Comparison of ENCODE assay signal across 10 cellular contexts in the genomic region with DNA sequence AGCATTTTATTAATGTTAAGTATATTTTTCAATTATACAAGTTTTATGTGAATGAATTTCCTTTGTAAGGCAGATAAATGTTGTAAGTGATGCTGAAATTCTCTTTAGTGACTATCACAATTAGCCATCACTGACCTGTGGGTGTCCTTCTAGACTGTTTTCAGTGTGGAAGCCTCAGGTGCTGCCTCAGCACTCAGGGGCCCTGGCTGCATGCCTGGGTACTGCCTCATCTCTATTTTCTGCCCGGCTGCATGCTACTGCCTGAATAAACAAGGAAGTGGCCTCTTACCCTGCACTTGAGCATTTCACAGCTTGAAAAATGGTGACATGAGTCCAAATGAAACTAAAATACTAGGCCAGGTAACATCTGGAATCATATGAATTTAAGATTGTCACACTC.
DNase-seq lines count a peak whose midpoint lies in the region; ATAC-seq and TF ChIP-seq lines count a peak whose summit lies in the region.
"Had no signal": no experiment of that assay in that cellular context is flagged by ENCODE, and none has a peak within 500 bp of the region (broad histone marks: within the 10 kb centered on the region; RNA-seq: fewer than 3 reads in every experiment).

No MANE protein-coding gene starts in this region.

- no peaks in the 10 kb centered on the region for H3K79me2 ChIP-seq in hepatocyte

- H3K27ac Mint-ChIP-seq in activated naive CD4-positive, alpha-beta T cell treated with anti-CD3 and anti-CD28 coated beads, Interleukin-2, amount 50 U/mL, for 72 hours = no peak overlapping the region
- H3K27ac Mint-ChIP-seq: CD4-positive, CD25-positive, alpha-beta regulatory T cell had no signal

- no peaks in the 10 kb centered on the region for H3K9me2 ChIP-seq in hepatocyte (replicated peaks; ENCODE audit: insufficient read depth)

- DNase-seq in MG63 (peak; percentile 36), NCI-H510A treated with DMSO at 0.1 percent for 48 hours (lab: John Stamatoyannopoulos, UW) (peak; percentile 98), hepatocyte (ENCODE audit: low spot score) (peak; percentile 58), pons (ENCODE audit: low spot score) (peak; percentile 75), tibial artery (no peak)
- DNase-seq in activated naive CD4-positive, alpha-beta T cell treated with anti-CD3 and anti-CD28 coated beads, Interleukin-2, amount 50 U/mL, for 72 hours (ENCODE audit: low spot score in 2 of 2) = no peak
- DNase-seq: CD4-positive, CD25-positive, alpha-beta regulatory T cell had no signal

- no peak overlapping the region for H3K4me3 ChIP-seq in MG63
- H3K4me3 ChIP-seq in hepatocyte = no peak overlapping the region
- H3K4me3 ChIP-seq in tibial artery = no peak overlapping the region
- H3K4me3 ChIP-seq: GM12878 had no signal

- H3K9me3 Mint-ChIP-seq in activated naive CD4-positive, alpha-beta T cell treated with anti-CD3 and anti-CD28 coated beads, Interleukin-2, amount 50 U/mL, for 72 hours = peaks cover 0 to 5% of the 10 kb centered on the region in 2 donors

- ATAC-seq in HG03175 (IDR thresholded peaks at IDR 0.05; ENCODE audit: unreplicated experiment) (no peak), HG03342 (IDR thresholded peaks at IDR 0.05; ENCODE audit: unreplicated experiment) (no peak)
- no peak for ATAC-seq in activated naive CD4-positive, alpha-beta T cell treated with anti-CD3 and anti-CD28 coated beads, Interleukin-2, amount 50 U/mL, for 72 hours
- ATAC-seq: GM12878 had no signal

- no peaks in the 10 kb centered on the region for H3K27me3 ChIP-seq in MG63
- H3K27me3 ChIP-seq in hepatocyte = no peaks in the 10 kb centered on the region
- no peaks in the 10 kb centered on the region for H3K27me3 ChIP-seq in tibial artery

- no peaks in the 10 kb centered on the region for H3K36me3 Mint-ChIP-seq in activated naive CD4-positive, alpha-beta T cell treated with anti-CD3 and anti-CD28 coated beads, Interleukin-2, amount 50 U/mL, for 72 hours
- H3K36me3 Mint-ChIP-seq: CD4-positive, CD25-positive, alpha-beta regulatory T cell had no signal

- H3K4me2 ChIP-seq in hepatocyte = no peak overlapping the region

- 39% methylated on average over 1 of the region's 1 CpG for WGBS in hepatocyte (ENCODE audit: low lambda C conversion rate, missing lambda C conversion rate)

- peak; percentile 32 for TF ChIP-seq CTCF in hepatocyte (IDR thresholded peaks at IDR 0.05; ENCODE audit: poor library complexity)
- TF ChIP-seq CTCF in tibial artery (IDR thresholded peaks at IDR 0.05) = no peak

- intact Hi-C loops in tibial artery (cut with DNase I; ENCODE audit: low total_unique reads) = no loop called here

- H3K4me1 ChIP-seq in hepatocyte (ENCODE audit: insufficient read depth) (no peaks in the 10 kb centered on the region), tibial artery (no peaks in the 10 kb centered on the region)

- no peaks in the 10 kb centered on the region for H4K20me1 ChIP-seq in hepatocyte (ENCODE audit: insufficient read depth, poor library complexity, severe bottlenecking)

- H3K27ac ChIP-seq in hepatocyte (no peak overlapping the region), tibial artery (no peak overlapping the region)

- no peaks in the 10 kb centered on the region for H3K9me3 ChIP-seq in MG63
- no peaks in the 10 kb centered on the region for H3K9me3 ChIP-seq in hepatocyte (ENCODE audit: low read depth)
- H3K9me3 ChIP-seq in tibial artery = no peaks in the 10 kb centered on the region

- H3K36me3 ChIP-seq in MG63 (no peaks in the 10 kb centered on the region), hepatocyte (replicated peaks; ENCODE audit: insufficient read depth, low read depth) (no peaks in the 10 kb centered on the region), tibial artery (no peaks in the 10 kb centered on the region)

- no peak overlapping the region for H2AFZ ChIP-seq in hepatocyte

Comparison
In these comparisons a context has a peak if more than half of its experiments do, and no peak if none do; other contexts are left out.
1. DNase-seq: peak in MG63 (single experiment), NCI-H510A treated with DMSO at 0.1 percent for 48 hours (single experiment), hepatocyte (single experiment) and pons (single experiment); none in tibial artery (0 of 2) and activated naive CD4-positive, alpha-beta T cell treated with anti-CD3 and anti-CD28 coated beads, Interleukin-2, amount 50 U/mL, for 72 hours (0 of 2).